ENCODE assay signal across 8 cellular contexts in the genomic region with DNA sequence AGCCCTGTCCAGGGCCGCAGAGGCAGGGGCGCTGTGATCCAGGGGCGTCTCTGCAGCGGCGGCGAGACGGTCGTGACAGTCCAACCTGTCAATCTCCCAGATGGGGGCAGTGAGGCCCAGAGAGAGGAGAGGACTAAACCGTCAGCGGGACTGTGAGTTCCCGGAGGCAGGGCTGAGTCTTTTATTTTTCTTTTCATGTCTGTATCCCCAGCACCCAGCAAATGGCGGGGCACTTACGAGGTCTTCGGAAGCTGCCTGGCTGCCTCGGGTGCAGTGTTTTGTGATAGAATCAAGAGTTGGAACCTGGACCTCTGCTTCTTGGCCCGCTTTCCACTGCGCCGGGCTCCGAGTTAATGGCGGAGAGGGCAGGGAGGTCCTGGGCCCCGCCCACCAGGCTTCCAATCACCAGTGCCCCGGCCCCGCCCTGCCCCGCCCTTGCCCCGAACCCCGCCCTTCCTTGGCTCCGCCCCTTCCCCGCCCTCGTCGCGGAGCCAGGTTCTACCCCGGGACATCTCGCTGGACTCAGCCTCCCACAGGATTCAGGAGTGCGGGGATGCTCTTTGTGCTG. TPM values are rescaled to one million over a fixed set of nuclear protein-coding genes. Genes with fewer than 3 reads are reported as not detected.
A peak's percentile ranks its signal among the peaks of the same experiment; 100 is the strongest.
DNase-seq lines count a peak whose midpoint lies in the region; ATAC-seq and TF ChIP-seq lines count a peak whose summit lies in the region.

No MANE protein-coding gene starts in this region.

- no peaks in the 10 kb centered on the region for H3K27me3 ChIP-seq in dorsolateral prefrontal cortex
- H3K27me3 ChIP-seq in lower lobe of right lung (ENCODE audit: low read depth), result no peaks in the 10 kb centered on the region

- H3K4me3 ChIP-seq in dorsolateral prefrontal cortex, result peak overlapping the region; percentile 34 to 84 (median 68)
- peak overlapping the region; percentile 70 for H3K4me3 ChIP-seq in lower lobe of right lung

- H3K4me1 ChIP-seq in lower lobe of right lung, result peaks cover 26% of the 10 kb centered on the region

- H3K9me3 ChIP-seq in lower lobe of right lung, result no peaks in the 10 kb centered on the region

- peak in 15 of 56 donors; percentile 3 to 44 (median 12) for TF ChIP-seq CTCF in dorsolateral prefrontal cortex (IDR thresholded peaks at IDR 0.05 in 54 of 56, conservative IDR thresholded peaks at IDR 0.05 in 2 of 56; ENCODE audit: low read depth in 1 of 56, partially characterized antibody in 56 of 56)
- TF ChIP-seq CTCF in lower lobe of right lung (IDR thresholded peaks at IDR 0.05), result no peak

- H3K36me3 ChIP-seq in lower lobe of right lung, result no peaks in the 10 kb centered on the region

- ATAC-seq in GM18907 (IDR thresholded peaks at IDR 0.05; ENCODE audit: unreplicated experiment) (peak; percentile 90), HG03108 (IDR thresholded peaks at IDR 0.05; ENCODE audit: unreplicated experiment) (peak; percentile 65), lower lobe of right lung (peak; percentile 95 to 97)

- peak overlapping the region; percentile 63 to 98 (median 93) for H3K27ac ChIP-seq in dorsolateral prefrontal cortex
- peak overlapping the region; percentile 84 for H3K27ac ChIP-seq in lower lobe of right lung

- intact Hi-C loops in dorsolateral prefrontal cortex (cut with DNase I), result loop anchor here (5.0 to 10.0 kb wide), 3 partner anchors 192 to 542 kb away; no protein-coding TSS in a partner anchor
- intact Hi-C loops in lower lobe of right lung (cut with DNase I), result no loop called here

- DNase-seq in AG08396 (ENCODE audit: low spot score), result peak; percentile 97
- DNase-seq in NCI-H524 (lab: John Stamatoyannopoulos, UW), result peak; percentile 78 to 81
- peak; percentile 62 to 71 for DNase-seq in activated CD4-positive, alpha-beta T cell treated with anti-CD3 and anti-CD28 coated beads, Interleukin-2, amount 50 U/mL, for 24 hours (ENCODE audit: low read depth in 1 of 2, low spot score in 1 of 2)
- DNase-seq in dorsolateral prefrontal cortex, result peak; percentile 74 to 89 (median 84)
- peak; percentile 93 for DNase-seq in lower lobe of right lung
- peak; percentile 80 to 88 for DNase-seq in stimulated activated CD4-positive, alpha-beta T cell treated with anti-CD3 and anti-CD28 coated beads, Interleukin-4, amount 100 ng/mL, for 48 hours (ENCODE audit: low read depth in 2 of 2)

RNA-seq across cellular contexts. Expression of gene GRPEL1, which starts 35.3 kb away (rescaled TPM):
- 10 to 100 TPM; 19.1 to 48.6 (median 35.8) TPM for total RNA-seq in dorsolateral prefrontal cortex
- total RNA-seq in lower lobe of right lung, result 25.7 TPM

RNA-seq across cellular contexts. Expression of gene TADA2B, which starts 59.9 kb away (rescaled TPM):
- total RNA-seq in dorsolateral prefrontal cortex, result 10 to 100 TPM; 19.6 to 36.0 (median 26.7) TPM
- 20.2 TPM for total RNA-seq in lower lobe of right lung

Comparison
In these comparisons a context has a peak if more than half of its experiments do, and no peak if none do; other contexts are left out.
1. Peak in every context shown above with its lines: DNase-seq, ATAC-seq, H3K4me3 ChIP-seq and H3K27ac ChIP-seq.